ENCODE assay signal across 21 cellular contexts in genomic region chr5:64987768-64988167, GRCh38.
DNase-seq lines count a peak whose midpoint lies in the region; ATAC-seq, FAIRE-seq and TF ChIP-seq lines count a peak whose summit lies in the region.
"Had no signal": no experiment of that assay in that cellular context is flagged by ENCODE, and none has a peak within 500 bp of the region (broad histone marks: within the 10 kb centered on the region; RNA-seq: fewer than 3 reads in every experiment).

No MANE protein-coding gene starts in this region.

- no peak for ATAC-seq in central memory CD8-positive, alpha-beta T cell (replicated peaks; ENCODE audit: extremely low read depth, poor library complexity, severe bottlenecking)
- ATAC-seq: A549; CD8-positive, alpha-beta T cell; GM12878 had no signal

- H3K36me3 Mint-ChIP-seq in central memory CD8-positive, alpha-beta T cell (ENCODE audit: insufficient read depth), result peaks cover 4% of the 10 kb centered on the region

- H3K4me3 Mint-ChIP-seq in central memory CD8-positive, alpha-beta T cell, result no peak overlapping the region
- H3K4me3 Mint-ChIP-seq: B cell; CD4-positive, alpha-beta T cell; CD8-positive, alpha-beta T cell had no signal

- no peak for TF ChIP-seq CTCF in HEK293 (tag by site-specific recombination; IDR thresholded peaks at IDR 0.05)

- no peaks in the 10 kb centered on the region for H3K9me3 Mint-ChIP-seq in central memory CD8-positive, alpha-beta T cell

- no peaks in the 10 kb centered on the region for H3K4me1 ChIP-seq in HEK293 (ENCODE audit: control insufficient read depth, insufficient read depth, low read length)
- H3K4me1 ChIP-seq: A549, Caco-2 had no signal

- POLR2A ChIA-PET in HEK293 (lab: Yijun Ruan, JAX), result no interaction called here

- no peak overlapping the region for H3K4me3 ChIP-seq in HEK293 (ENCODE audit: low read depth, low read length)
- H3K4me3 ChIP-seq: A549; BLaER1 treated with 17β-estradiol and CSF1 and Interleukin-3, amounts not matched to agents 10 nM and 100 nM; GM12878 had no signal

- H3K27ac Mint-ChIP-seq in central memory CD8-positive, alpha-beta T cell (ENCODE audit: low read depth), result peak overlapping the region; percentile 22
- H3K27ac Mint-ChIP-seq: B cell; CD4-positive, alpha-beta T cell; CD8-positive, alpha-beta T cell had no signal

- CTCF ChIA-PET in HEK293 (lab: Yijun Ruan, JAX), result no interaction called here

- no peak overlapping the region for H3K27ac ChIP-seq in HEK293 (ENCODE audit: extremely low read depth, low read depth, low read length)
- H3K27ac ChIP-seq: 22Rv1; A549; BLaER1 treated with 17β-estradiol and CSF1 and Interleukin-3, amounts not matched to agents 10 nM and 100 nM; C4-2B had no signal

- H3K36me3 ChIP-seq in HEK293 (ENCODE audit: control insufficient read depth in 2 of 2, insufficient read depth in 1 of 2, low read length in 2 of 2), result no peaks in the 10 kb centered on the region; a peak in 1 of 3 replicates

- H3K4me1 Mint-ChIP-seq in central memory CD8-positive, alpha-beta T cell, result peaks cover 6% of the 10 kb centered on the region
- H3K4me1 Mint-ChIP-seq: B cell had no signal

- no peak for DNase-seq in central memory CD8-positive, alpha-beta T cell (ENCODE audit: low spot score in 2 of 2)
- no peak for DNase-seq in occipital lobe (lab: John Stamatoyannopoulos, UW)
- no peak for DNase-seq in NCI-H345 treated with DMSO at 0.1 percent for 48 hours (lab: John Stamatoyannopoulos, UW; ENCODE audit: unreplicated experiment)
- DNase-seq: AML-193; Caco-2; Calu3; CD4-positive, alpha-beta T cell; CD8-positive, alpha-beta T cell; DMS79 treated with DMSO at 0.1 percent for 48 hours; GDM1 had no signal

- H3K9me3 ChIP-seq in HEK293 (ENCODE audit: control insufficient read depth, insufficient read depth, low read depth, low read length), result no peaks in the 10 kb centered on the region; the same call in 1 of the 2 replicates
- H3K9me3 ChIP-seq: A549 had no signal

- FAIRE-seq in islet of Langerhans (lab: Jason Lieb, UNC), result peak; percentile 49
- FAIRE-seq: A549, D721Med, GM12878, GM12892, GM18507 had no signal

- H3K27me3 Mint-ChIP-seq in central memory CD8-positive, alpha-beta T cell, result no peaks in the 10 kb centered on the region
- H3K27me3 Mint-ChIP-seq: B cell; CD4-positive, alpha-beta T cell had no signal

TF ChIP-seq in HEK293, 187 proteins besides CTCF, POLR2A, EP300 and RAD21:
- TF ChIP-seq ZNF558 (tag by site-specific recombination; IDR thresholded peaks at IDR 0.05) (peak; percentile 97), ZXDB (tag by site-specific recombination; IDR thresholded peaks at IDR 0.05) (no peak)
